11 cellular contexts compared by ENCODE assay signal in genomic region chr3:49721861-49722781, GRCh38. TPM values are rescaled to one million over a fixed set of nuclear protein-coding genes. Genes with fewer than 3 reads are reported as not detected.
DNase-seq lines count a peak whose midpoint lies in the region; ATAC-seq and TF ChIP-seq lines count a peak whose summit lies in the region.
"Had no signal": no experiment of that assay in that cellular context is flagged by ENCODE, and none has a peak within 500 bp of the region (broad histone marks: within the 10 kb centered on the region; RNA-seq: fewer than 3 reads in every experiment).

No MANE protein-coding gene starts in this region.

- H3K4me1 ChIP-seq in suprapubic skin, result peaks cover 61% of the 10 kb centered on the region

- peak overlapping the region; percentile 94 for H3K4me3 ChIP-seq in suprapubic skin

- peaks cover 29% of the 10 kb centered on the region for H3K36me3 Mint-ChIP-seq in activated T-helper 2 cell treated with anti-CD3 and anti-CD28 coated beads, Interferon-gamma antibody, Interleukin-2, Interleukin-4, amounts not matched to agents 10 μg/mL and 5 μg/mL and 100 μg/mL, durations not matched to agents 14 hours and 24 hours and 36 hours (ENCODE audit: low read depth)

- peaks cover 35% of the 10 kb centered on the region for H3K36me3 ChIP-seq in suprapubic skin

- TF ChIP-seq EP300 in suprapubic skin (IDR thresholded peaks at IDR 0.05), result no peak

- H3K9me3 ChIP-seq in suprapubic skin, result no peaks in the 10 kb centered on the region
- H3K9me3 ChIP-seq: adrenal gland had no signal

- no peak for ATAC-seq in left lobe of liver
- no peak for ATAC-seq in GM19328 (IDR thresholded peaks at IDR 0.05; ENCODE audit: unreplicated experiment)
- ATAC-seq in GM19351 (IDR thresholded peaks at IDR 0.05; ENCODE audit: unreplicated experiment), result no peak

- TF ChIP-seq POLR2A in suprapubic skin (IDR thresholded peaks at IDR 0.05), result no peak

- peak overlapping the region; percentile 93 for H3K4me3 Mint-ChIP-seq in activated T-helper 2 cell treated with anti-CD3 and anti-CD28 coated beads, Interferon-gamma antibody, Interleukin-2, Interleukin-4, amounts not matched to agents 10 μg/mL and 5 μg/mL and 100 μg/mL, durations not matched to agents 14 hours and 24 hours and 36 hours (ENCODE audit: low read depth)

- H3K9me3 Mint-ChIP-seq in activated T-helper 2 cell treated with anti-CD3 and anti-CD28 coated beads, Interferon-gamma antibody, Interleukin-2, Interleukin-4, amounts not matched to agents 10 μg/mL and 5 μg/mL and 100 μg/mL, durations not matched to agents 14 hours and 24 hours and 36 hours, result no peaks in the 10 kb centered on the region

- no peak overlapping the region for H3K27ac ChIP-seq in suprapubic skin

- no peaks in the 10 kb centered on the region for H3K27me3 ChIP-seq in suprapubic skin
- H3K27me3 ChIP-seq: adrenal gland had no signal

- no peak for TF ChIP-seq CTCF in suprapubic skin (IDR thresholded peaks at IDR 0.05)

- peak overlapping the region; percentile 94 for H3K27ac Mint-ChIP-seq in activated T-helper 2 cell treated with anti-CD3 and anti-CD28 coated beads, Interferon-gamma antibody, Interleukin-2, Interleukin-4, amounts not matched to agents 10 μg/mL and 5 μg/mL and 100 μg/mL, durations not matched to agents 14 hours and 24 hours and 36 hours

- 87% methylated on average over 9 of the region's 28 CpGs for WGBS in suprapubic skin

- DNase-seq in activated T-cell treated with anti-CD3 and anti-CD28 coated beads, Interleukin-2, amount 50 U/mL, for 1 hour, result peak; percentile 20
- DNase-seq in activated T-cell treated with anti-CD3 and anti-CD28 coated beads for 4 hours (no peak), left lobe of liver (ENCODE audit: low spot score) (peak; percentile 52), suprapubic skin (ENCODE audit: low spot score in 2 of 2) (peak in 1 of 2 donors; percentile 78), NCI-H345 (lab: John Stamatoyannopoulos, UW) (no peak)
- no peak for DNase-seq in activated T-helper 2 cell treated with anti-CD3 and anti-CD28 coated beads, Interferon-gamma antibody, Interleukin-2, Interleukin-4, amounts not matched to agents 10 μg/mL and 5 μg/mL and 100 μg/mL, durations not matched to agents 14 hours and 24 hours and 36 hours (ENCODE audit: low spot score)
- DNase-seq: C1 segment of cervical spinal cord had no signal

- intact Hi-C loops in activated T-helper 2 cell treated with anti-CD3 and anti-CD28 coated beads, Interferon-gamma antibody, Interleukin-2, Interleukin-4, amounts not matched to agents 10 μg/mL and 5 μg/mL and 100 μg/mL, durations not matched to agents 14 hours and 24 hours and 36 hours (cut with micrococcal nuclease), result no loop called here

- peaks cover 22% of the 10 kb centered on the region for H3K4me1 Mint-ChIP-seq in activated T-helper 2 cell treated with anti-CD3 and anti-CD28 coated beads, Interferon-gamma antibody, Interleukin-2, Interleukin-4, amounts not matched to agents 10 μg/mL and 5 μg/mL and 100 μg/mL, durations not matched to agents 14 hours and 24 hours and 36 hours (ENCODE audit: low read depth)

- H3K27me3 Mint-ChIP-seq in activated T-helper 2 cell treated with anti-CD3 and anti-CD28 coated beads, Interferon-gamma antibody, Interleukin-2, Interleukin-4, amounts not matched to agents 10 μg/mL and 5 μg/mL and 100 μg/mL, durations not matched to agents 14 hours and 24 hours and 36 hours (ENCODE audit: low read depth), result no peaks in the 10 kb centered on the region

RNA-seq across cellular contexts. Expression of gene GMPPB, which starts 1.6 kb away (rescaled TPM):
- total RNA-seq in activated T-helper 2 cell treated with anti-CD3 and anti-CD28 coated beads, Interferon-gamma antibody, Interleukin-2, Interleukin-4, amounts not matched to agents 10 μg/mL and 5 μg/mL and 100 μg/mL, durations not matched to agents 14 hours and 24 hours and 36 hours, result 45.9 and 48.0 TPM in 2 replicates
- total RNA-seq in left lobe of liver, result 38.0 TPM
- total RNA-seq in suprapubic skin, result 10 to 100 TPM; 14.0 to 25.0 (median 17.3) TPM

RNA-seq across cellular contexts. Expression of gene AMIGO3, which starts 2.6 kb away (rescaled TPM):
- total RNA-seq in activated T-helper 2 cell treated with anti-CD3 and anti-CD28 coated beads, Interferon-gamma antibody, Interleukin-2, Interleukin-4, amounts not matched to agents 10 μg/mL and 5 μg/mL and 100 μg/mL, durations not matched to agents 14 hours and 24 hours and 36 hours, result not detected in 2 replicates
- not detected for total RNA-seq in left lobe of liver
- total RNA-seq in suprapubic skin, result 1 to 10 TPM; 1.6 to 3.8 (median 2.5) TPM
- total RNA-seq: urinary bladder had no signal

RNA-seq across cellular contexts. Expression of gene RNF123, which starts 32.8 kb away (rescaled TPM):
- total RNA-seq in activated T-helper 2 cell treated with anti-CD3 and anti-CD28 coated beads, Interferon-gamma antibody, Interleukin-2, Interleukin-4, amounts not matched to agents 10 μg/mL and 5 μg/mL and 100 μg/mL, durations not matched to agents 14 hours and 24 hours and 36 hours, result 43.0 and 45.1 TPM in 2 replicates
- 59.4 TPM for total RNA-seq in left lobe of liver
- 10 to 100 TPM; 23.6 to 88.3 (median 33.9) TPM for total RNA-seq in suprapubic skin

RNA-seq across cellular contexts. Expression of gene MST1, which starts 32.8 kb away (rescaled TPM):
- total RNA-seq in activated T-helper 2 cell treated with anti-CD3 and anti-CD28 coated beads, Interferon-gamma antibody, Interleukin-2, Interleukin-4, amounts not matched to agents 10 μg/mL and 5 μg/mL and 100 μg/mL, durations not matched to agents 14 hours and 24 hours and 36 hours, result 8.3 and 11.1 TPM in 2 replicates
- total RNA-seq in left lobe of liver, result 838 TPM
- total RNA-seq in suprapubic skin, result 10 to 100 TPM; 16.7 to 83.4 (median 21.9) TPM

RNA-seq across cellular contexts. Expression of gene APEH, which starts 48.0 kb away (rescaled TPM):
- 111 and 113 TPM in 2 replicates for total RNA-seq in activated T-helper 2 cell treated with anti-CD3 and anti-CD28 coated beads, Interferon-gamma antibody, Interleukin-2, Interleukin-4, amounts not matched to agents 10 μg/mL and 5 μg/mL and 100 μg/mL, durations not matched to agents 14 hours and 24 hours and 36 hours
- total RNA-seq in left lobe of liver (74.4 TPM), suprapubic skin (100 to 1,000 TPM in 1 of 4 donors, 10 to 100 TPM in 3; 81.8 to 103 (median 91.2) TPM)

Comparison
In these comparisons a context has a peak if more than half of its experiments do, and no peak if none do; other contexts are left out.
1. DNase-seq: peak in activated T-cell treated with anti-CD3 and anti-CD28 coated beads, Interleukin-2, amount 50 U/mL, for 1 hour (single experiment) and left lobe of liver (single experiment); none in activated T-cell treated with anti-CD3 and anti-CD28 coated beads for 4 hours (single experiment), activated T-helper 2 cell treated with anti-CD3 and anti-CD28 coated beads, Interferon-gamma antibody, Interleukin-2, Interleukin-4, amounts not matched to agents 10 μg/mL and 5 μg/mL and 100 μg/mL, durations not matched to agents 14 hours and 24 hours and 36 hours (single experiment) and NCI-H345 (single experiment).